9 cellular contexts compared by ENCODE assay signal in genomic region chr9:126499005-126499910, GRCh38.
DNase-seq lines count a peak whose midpoint lies in the region; ATAC-seq and TF ChIP-seq lines count a peak whose summit lies in the region.
"Had no signal": no experiment of that assay in that cellular context is flagged by ENCODE, and none has a peak within 500 bp of the region (broad histone marks: within the 10 kb centered on the region; RNA-seq: fewer than 3 reads in every experiment).

No MANE protein-coding gene starts in this region.

- peaks cover 11% of the 10 kb centered on the region for H3K4me1 Mint-ChIP-seq in mesothelial cell of epicardium

- H3K4me1 ChIP-seq in effector memory CD4-positive, alpha-beta T cell (ENCODE audit: control insufficient read depth, insufficient read depth, low read length, poor library complexity, severe bottlenecking), result peaks cover 5% of the 10 kb centered on the region
- peaks cover 22% of the 10 kb centered on the region for H3K4me1 ChIP-seq in suprapubic skin

- H3K27ac Mint-ChIP-seq in mesothelial cell of epicardium, result no peak overlapping the region

- no peak overlapping the region for H3K27ac ChIP-seq in effector memory CD4-positive, alpha-beta T cell (ENCODE audit: insufficient read depth, low read length, poor library complexity, severe bottlenecking)
- no peak overlapping the region for H3K27ac ChIP-seq in suprapubic skin
- H3K27ac ChIP-seq: epithelial cell of prostate had no signal

- 9% methylated on average over 44 of the region's 46 CpGs for WGBS in suprapubic skin

- peaks cover 5% of the 10 kb centered on the region for H3K27me3 ChIP-seq in effector memory CD4-positive, alpha-beta T cell (replicated peaks; ENCODE audit: control insufficient read depth, insufficient read depth, low read length, poor library complexity, severe bottlenecking)
- H3K27me3 ChIP-seq in suprapubic skin, result no peaks in the 10 kb centered on the region

- peak; percentile 100 for TF ChIP-seq CTCF in mesothelial cell of epicardium (IDR thresholded peaks at IDR 0.05; ENCODE audit: unreplicated experiment)
- TF ChIP-seq CTCF in suprapubic skin (IDR thresholded peaks at IDR 0.05), result peak; percentile 98 to 100

- no peak for TF ChIP-seq POLR2A in suprapubic skin (IDR thresholded peaks at IDR 0.05)

- no peak for ATAC-seq in HG02571 (IDR thresholded peaks at IDR 0.05; ENCODE audit: unreplicated experiment)

- H3K9me3 ChIP-seq in effector memory CD4-positive, alpha-beta T cell (ENCODE audit: control insufficient read depth, low read length), result no peaks in the 10 kb centered on the region
- H3K9me3 ChIP-seq in suprapubic skin, result no peaks in the 10 kb centered on the region

- peaks cover 17% of the 10 kb centered on the region for H3K27me3 Mint-ChIP-seq in mesothelial cell of epicardium (ENCODE audit: low read depth)

- H3K36me3 Mint-ChIP-seq in mesothelial cell of epicardium, result no peaks in the 10 kb centered on the region

- peak; percentile 8 for DNase-seq in NCI-H1436 (lab: John Stamatoyannopoulos, UW)
- DNase-seq in NCI-H1436 treated with DMSO at 0.1 percent for 48 hours (lab: John Stamatoyannopoulos, UW), result no peak
- peak; percentile 12 for DNase-seq in NCI-H1694 treated with DMSO at 0.1 percent for 48 hours (lab: John Stamatoyannopoulos, UW)
- DNase-seq in activated CD4-positive, alpha-beta T cell treated with anti-CD3 and anti-CD28 coated beads, Interleukin-2, amount 50 U/mL, for 1 hour, result peak; percentile 39
- DNase-seq in effector memory CD4-positive, alpha-beta T cell, result peak in 1 of 3 donors; percentile 23
- DNase-seq in mesothelial cell of epicardium (ENCODE audit: low spot score in 2 of 2, unreplicated experiment in 2 of 2), result peak in 1 of 2 experiments; percentile 73
- no peak for DNase-seq in suprapubic skin (ENCODE audit: low spot score in 2 of 2)

- peak overlapping the region; percentile 69 for H3K4me3 Mint-ChIP-seq in mesothelial cell of epicardium

- peak overlapping the region; percentile 50 for H3K4me3 ChIP-seq in effector memory CD4-positive, alpha-beta T cell (ENCODE audit: insufficient read depth, low read depth, low read length, poor library complexity, severe bottlenecking)
- peak overlapping the region; percentile 44 for H3K4me3 ChIP-seq in suprapubic skin

- H3K9me3 Mint-ChIP-seq in mesothelial cell of epicardium, result no peaks in the 10 kb centered on the region

- no peaks in the 10 kb centered on the region for H3K36me3 ChIP-seq in effector memory CD4-positive, alpha-beta T cell (ENCODE audit: control insufficient read depth, insufficient read depth, low read length)
- H3K36me3 ChIP-seq in suprapubic skin, result peaks cover 18% of the 10 kb centered on the region

- TF ChIP-seq EP300 in suprapubic skin (IDR thresholded peaks at IDR 0.05), result no peak

Comparison
In these comparisons a context has a peak if more than half of its experiments do, and no peak if none do; other contexts are left out.
1. DNase-seq: peak in NCI-H1436 (single experiment), NCI-H1694 treated with DMSO at 0.1 percent for 48 hours (single experiment) and activated CD4-positive, alpha-beta T cell treated with anti-CD3 and anti-CD28 coated beads, Interleukin-2, amount 50 U/mL, for 1 hour (single experiment); none in NCI-H1436 treated with DMSO at 0.1 percent for 48 hours (single experiment) and suprapubic skin (0 of 2).